In the genomic region with DNA sequence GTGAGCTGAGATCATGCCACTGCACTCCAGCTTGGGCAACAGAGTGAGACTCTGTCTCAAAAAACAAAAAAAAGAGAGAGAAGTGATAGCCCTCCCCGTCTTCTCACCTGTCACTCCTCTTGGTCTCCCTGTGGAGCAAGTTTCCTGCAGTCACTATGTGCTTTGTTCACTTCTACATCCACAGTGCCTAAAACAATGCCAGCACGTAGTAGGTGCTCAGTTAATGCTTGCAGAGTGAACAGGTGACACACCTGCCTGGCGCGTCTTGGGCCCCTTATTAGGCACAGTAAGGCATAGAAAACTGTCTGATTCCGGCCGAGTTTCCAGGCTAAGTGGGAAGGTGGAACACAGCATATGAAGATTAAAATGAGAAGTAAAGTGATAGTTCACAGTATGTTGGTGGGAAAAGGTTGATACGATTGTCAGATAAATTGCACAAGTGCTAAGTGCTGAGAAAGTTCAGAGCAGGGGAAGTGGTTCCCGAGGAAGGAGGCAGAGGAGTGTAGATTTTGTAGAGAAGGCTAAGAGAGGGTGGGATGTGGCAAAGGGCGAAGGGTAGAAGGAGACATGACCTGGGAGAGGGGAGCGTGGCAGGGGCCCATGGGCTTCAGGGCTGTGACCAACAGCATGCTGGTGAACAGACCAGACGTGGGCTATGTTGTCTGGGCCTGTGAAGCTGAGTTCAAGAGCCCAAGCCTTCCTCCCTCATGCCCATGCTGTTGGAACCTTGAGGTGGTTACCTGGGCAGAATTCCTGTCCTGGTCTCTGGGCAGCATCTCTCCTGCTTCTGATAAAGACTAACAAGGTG, we compare ENCODE assay signal across 14 cellular contexts. TPM values are rescaled to one million over a fixed set of nuclear protein-coding genes. Genes with fewer than 3 reads are reported as not detected.
DNase-seq lines count a peak whose midpoint lies in the region; ATAC-seq and TF ChIP-seq lines count a peak whose summit lies in the region.
"Had no signal": no experiment of that assay in that cellular context is flagged by ENCODE, and none has a peak within 500 bp of the region (broad histone marks: within the 10 kb centered on the region; RNA-seq: fewer than 3 reads in every experiment).

No MANE protein-coding gene starts in this region.

- H3K4me1 Mint-ChIP-seq in T-helper 2 cell treated with Interferon-gamma antibody and Interleukin-4, amounts not matched to agents 5 μg/mL and 100 μg/mL, for 36 hours (ENCODE audit: low read depth): peaks cover 74% of the 10 kb centered on the region
- peaks cover 75% of the 10 kb centered on the region for H3K4me1 Mint-ChIP-seq in activated T-helper 2 cell treated with anti-CD3 and anti-CD28 coated beads, Interferon-gamma antibody, Interleukin-2, Interleukin-4, amounts not matched to agents 10 μg/mL and 5 μg/mL and 100 μg/mL, durations not matched to agents 14 hours and 24 hours and 36 hours (ENCODE audit: low read depth)
- peaks cover 65% of the 10 kb centered on the region for H3K4me1 Mint-ChIP-seq in neural crest cell

- no peaks in the 10 kb centered on the region for H3K27me3 Mint-ChIP-seq in T-helper 2 cell treated with Interferon-gamma antibody and Interleukin-4, amounts not matched to agents 5 μg/mL and 100 μg/mL, for 36 hours (ENCODE audit: low read depth)
- no peaks in the 10 kb centered on the region for H3K27me3 Mint-ChIP-seq in activated T-helper 2 cell treated with anti-CD3 and anti-CD28 coated beads, Interferon-gamma antibody, Interleukin-2, Interleukin-4, amounts not matched to agents 10 μg/mL and 5 μg/mL and 100 μg/mL, durations not matched to agents 14 hours and 24 hours and 36 hours (ENCODE audit: low read depth)
- H3K27me3 Mint-ChIP-seq in neural crest cell (ENCODE audit: low read depth): no peaks in the 10 kb centered on the region

- ATAC-seq in HG02623 (IDR thresholded peaks at IDR 0.05; ENCODE audit: unreplicated experiment) (no peak), HG02642 (IDR thresholded peaks at IDR 0.05; ENCODE audit: poor library complexity, unreplicated experiment) (no peak)

- H3K36me3 Mint-ChIP-seq in T-helper 2 cell treated with Interferon-gamma antibody and Interleukin-4, amounts not matched to agents 5 μg/mL and 100 μg/mL, for 36 hours (ENCODE audit: low read depth): peaks cover 7% of the 10 kb centered on the region
- peaks cover 6% of the 10 kb centered on the region for H3K36me3 Mint-ChIP-seq in activated T-helper 2 cell treated with anti-CD3 and anti-CD28 coated beads, Interferon-gamma antibody, Interleukin-2, Interleukin-4, amounts not matched to agents 10 μg/mL and 5 μg/mL and 100 μg/mL, durations not matched to agents 14 hours and 24 hours and 36 hours (ENCODE audit: low read depth)
- H3K36me3 Mint-ChIP-seq in neural crest cell (ENCODE audit: low read depth): peaks cover 2% of the 10 kb centered on the region

- H3K27ac Mint-ChIP-seq in T-helper 2 cell treated with Interferon-gamma antibody and Interleukin-4, amounts not matched to agents 5 μg/mL and 100 μg/mL, for 36 hours: peak overlapping the region; percentile 70
- peak overlapping the region; percentile 2 for H3K27ac Mint-ChIP-seq in activated T-helper 2 cell treated with anti-CD3 and anti-CD28 coated beads, Interferon-gamma antibody, Interleukin-2, Interleukin-4, amounts not matched to agents 10 μg/mL and 5 μg/mL and 100 μg/mL, durations not matched to agents 14 hours and 24 hours and 36 hours
- peak overlapping the region; percentile 0 for H3K27ac Mint-ChIP-seq in neural crest cell (ENCODE audit: unreplicated experiment)
- H3K27ac Mint-ChIP-seq: nephron progenitor cell had no signal

- H3K9me3 Mint-ChIP-seq in T-helper 2 cell treated with Interferon-gamma antibody and Interleukin-4, amounts not matched to agents 5 μg/mL and 100 μg/mL, for 36 hours: peaks cover 2% of the 10 kb centered on the region
- no peaks in the 10 kb centered on the region for H3K9me3 Mint-ChIP-seq in activated T-helper 2 cell treated with anti-CD3 and anti-CD28 coated beads, Interferon-gamma antibody, Interleukin-2, Interleukin-4, amounts not matched to agents 10 μg/mL and 5 μg/mL and 100 μg/mL, durations not matched to agents 14 hours and 24 hours and 36 hours
- H3K9me3 Mint-ChIP-seq in neural crest cell: peaks cover 1% of the 10 kb centered on the region

- DNase-seq in T-helper 2 cell treated with Interferon-gamma antibody and Interleukin-4, amounts not matched to agents 5 μg/mL and 100 μg/mL, for 36 hours (ENCODE audit: low spot score): no peak
- DNase-seq in T-helper 2 cell (no peak), Kasumi-1 (lab: John Stamatoyannopoulos, UW) (peak; percentile 10 to 20), neural crest cell (ENCODE audit: low read depth, low spot score) (no peak), retina (no peak)
- no peak for DNase-seq in activated T-helper 2 cell treated with anti-CD3 and anti-CD28 coated beads, Interferon-gamma antibody, Interleukin-2, Interleukin-4, amounts not matched to agents 10 μg/mL and 5 μg/mL and 100 μg/mL, durations not matched to agents 14 hours and 24 hours and 36 hours (ENCODE audit: low spot score)
- DNase-seq: colonic mucosa, islet precursor cell, NCI-H146, NCI-H748 treated with DMSO at 0.1 percent for 48 hours, nephron progenitor cell, thyroid gland had no signal

- H3K4me3 Mint-ChIP-seq in T-helper 2 cell treated with Interferon-gamma antibody and Interleukin-4, amounts not matched to agents 5 μg/mL and 100 μg/mL, for 36 hours: no peak overlapping the region
- H3K4me3 Mint-ChIP-seq in activated T-helper 2 cell treated with anti-CD3 and anti-CD28 coated beads, Interferon-gamma antibody, Interleukin-2, Interleukin-4, amounts not matched to agents 10 μg/mL and 5 μg/mL and 100 μg/mL, durations not matched to agents 14 hours and 24 hours and 36 hours (ENCODE audit: low read depth): no peak overlapping the region
- H3K4me3 Mint-ChIP-seq in neural crest cell: no peak overlapping the region
- H3K4me3 Mint-ChIP-seq: nephron progenitor cell had no signal

- TF ChIP-seq CTCF in neural crest cell (conservative IDR thresholded peaks at IDR 0.05): no peak

- intact Hi-C loops in activated T-helper 2 cell treated with anti-CD3 and anti-CD28 coated beads, Interferon-gamma antibody, Interleukin-2, Interleukin-4, amounts not matched to agents 10 μg/mL and 5 μg/mL and 100 μg/mL, durations not matched to agents 14 hours and 24 hours and 36 hours (cut with micrococcal nuclease): no loop called here

RNA-seq across cellular contexts. Expression of a gene that starts 41.9 kb away (rescaled TPM):
- 32.0 and 36.0 TPM in 2 replicates for total RNA-seq in activated T-helper 2 cell treated with anti-CD3 and anti-CD28 coated beads, Interferon-gamma antibody, Interleukin-2, Interleukin-4, amounts not matched to agents 10 μg/mL and 5 μg/mL and 100 μg/mL, durations not matched to agents 14 hours and 24 hours and 36 hours
- 49.5 and 54.2 TPM in 2 replicates for total RNA-seq in neural crest cell

Comparison
In these comparisons a context has a peak if more than half of its experiments do, and no peak if none do; other contexts are left out.
1. DNase-seq: peak in Kasumi-1 (2 of 2); none in T-helper 2 cell treated with Interferon-gamma antibody and Interleukin-4, amounts not matched to agents 5 μg/mL and 100 μg/mL, for 36 hours (single experiment), T-helper 2 cell (0 of 5), activated T-helper 2 cell treated with anti-CD3 and anti-CD28 coated beads, Interferon-gamma antibody, Interleukin-2, Interleukin-4, amounts not matched to agents 10 μg/mL and 5 μg/mL and 100 μg/mL, durations not matched to agents 14 hours and 24 hours and 36 hours (single experiment), neural crest cell (single experiment) and retina (single experiment).
2. H3K27ac Mint-ChIP-seq: peak in every context shown above with its lines; median percentile 70 in T-helper 2 cell treated with Interferon-gamma antibody and Interleukin-4, amounts not matched to agents 5 μg/mL and 100 μg/mL, for 36 hours; 2 in activated T-helper 2 cell treated with anti-CD3 and anti-CD28 coated beads, Interferon-gamma antibody, Interleukin-2, Interleukin-4, amounts not matched to agents 10 μg/mL and 5 μg/mL and 100 μg/mL, durations not matched to agents 14 hours and 24 hours and 36 hours; 0 in neural crest cell.